Comparison of ENCODE assay signal across 18 cellular contexts in genomic region chr13:43583331-43583730, GRCh38.
A peak's percentile ranks its signal among the peaks of the same experiment; 100 is the strongest.
DNase-seq lines count a peak whose midpoint lies in the region; ATAC-seq and TF ChIP-seq lines count a peak whose summit lies in the region.
"Had no signal": no experiment of that assay in that cellular context is flagged by ENCODE, and none has a peak within 500 bp of the region (broad histone marks: within the 10 kb centered on the region; RNA-seq: fewer than 3 reads in every experiment).

No MANE protein-coding gene starts in this region.

- H3K79me1 ChIP-seq in IMR-90 (ENCODE audit: low read depth in 1 of 2, low read length in 2 of 2): no peaks in the 10 kb centered on the region

- no peak overlapping the region for H2AK9ac ChIP-seq in IMR-90 (replicated peaks; ENCODE audit: low read depth, low read length, poor library complexity)

- in situ Hi-C loops in IMR-90 (cut with MboI; ENCODE audit: low sequenced_read_pairs): no loop called here

- H3K18ac ChIP-seq in IMR-90 (ENCODE audit: low read depth, low read length): no peak overlapping the region

- no CpG with 5 or more reads among the region's 1 CpG for WGBS in IMR-90 (ENCODE audit: extremely low coverage in 2 of 2, insufficient read length in 1 of 2), 2 experiments
- WGBS in smooth muscle cell (ENCODE audit: low lambda C conversion rate): 49% methylated on average over 1 of the region's 1 CpG

- H4K91ac ChIP-seq in IMR-90 (ENCODE audit: insufficient read depth, low read depth, low read length): no peak overlapping the region

- CTCF ChIA-PET in IMR-90 (lab: Yijun Ruan, JAX): no interaction called here

- H3K14ac ChIP-seq in IMR-90 (replicated peaks; ENCODE audit: low read depth, low read length): no peak overlapping the region

- H3K4me3 ChIP-seq in IMR-90 (ENCODE audit: insufficient read depth, low read depth, low read length) (no peak overlapping the region), smooth muscle cell (no peak overlapping the region)
- H3K4me3 ChIP-seq: GM12878, GM23338 had no signal

- dilution Hi-C loops in IMR-90 (cut with HindIII; ENCODE audit: low sequenced_read_pairs, unreplicated experiment): no loop called here

- POLR2A ChIA-PET in IMR-90 (lab: Charles Lee; ENCODE audit: unreplicated experiment): no interaction called here

- H2AK5ac ChIP-seq in IMR-90 (ENCODE audit: low read depth, low read length): no peak overlapping the region

- no peak overlapping the region for H3K4ac ChIP-seq in IMR-90 (ENCODE audit: low read depth, low read length)

- H3K36me3 ChIP-seq in IMR-90 (ENCODE audit: control insufficient read depth, insufficient read depth, low read length) (no peaks in the 10 kb centered on the region), smooth muscle cell (ENCODE audit: low read depth) (no peaks in the 10 kb centered on the region)
- H3K36me3 ChIP-seq: BE2C had no signal

- H4K8ac ChIP-seq in IMR-90 (ENCODE audit: low read depth in 2 of 2, low read length in 2 of 2): no peak overlapping the region

- no peak overlapping the region for H3K56ac ChIP-seq in IMR-90 (ENCODE audit: extremely low read depth, insufficient read depth, low read length)

- H3K9me3 ChIP-seq in IMR-90 (ENCODE audit: control insufficient read depth, insufficient read depth, low read length) (no peaks in the 10 kb centered on the region), smooth muscle cell (replicated peaks; ENCODE audit: low read depth) (no peaks in the 10 kb centered on the region)
- H3K9me3 ChIP-seq: BE2C, Caco-2 had no signal

- peak; percentile 35; the same call in 1 of the 2 replicates for ATAC-seq in IMR-90 (ENCODE audit: low read depth)
- ATAC-seq: GM12878, GM23338, HCT116, HepG2 had no signal

- no peak overlapping the region for H2BK120ac ChIP-seq in IMR-90 (ENCODE audit: low read depth, low read length)

- H3K23ac ChIP-seq in IMR-90 (ENCODE audit: low read depth, low read length): no peak overlapping the region

- H3K27me3 ChIP-seq in IMR-90 (ENCODE audit: control insufficient read depth, insufficient read depth, low read length): no peaks in the 10 kb centered on the region
- H3K27me3 ChIP-seq in smooth muscle cell (ENCODE audit: low read depth): no peaks in the 10 kb centered on the region
- H3K27me3 ChIP-seq: BE2C had no signal

- intact Hi-C loops in IMR-90 (cut with micrococcal nuclease): no loop called here
- intact Hi-C loops in posterior vena cava (cut with DNase I): no loop called here

- H2BK5ac ChIP-seq in IMR-90 (ENCODE audit: low read depth, low read length, poor library complexity, severe bottlenecking): no peak overlapping the region

- TF ChIP-seq RAD21 in IMR-90 (IDR thresholded peaks at IDR 0.05; ENCODE audit: low read length): no peak

- no peak overlapping the region for H3K4me2 ChIP-seq in IMR-90 (ENCODE audit: low read depth, low read length)
- peak overlapping the region; percentile 4 for H3K4me2 ChIP-seq in smooth muscle cell
- H3K4me2 ChIP-seq: GM23338 had no signal

- H3K79me2 ChIP-seq in smooth muscle cell (ENCODE audit: low read depth): no peaks in the 10 kb centered on the region

- DNase-seq in AG08395 (ENCODE audit: low spot score): peak; percentile 8
- DNase-seq in GM03348 (ENCODE audit: low spot score): peak; percentile 25
- DNase-seq in IMR-90: no peak
- DNase-seq in smooth muscle cell (lab: John Stamatoyannopoulos, UW; ENCODE audit: unreplicated experiment): no peak
- no peak for DNase-seq in NCI-H2227 (lab: John Stamatoyannopoulos, UW; ENCODE audit: unreplicated experiment)
- no peak for DNase-seq in posterior vena cava (ENCODE audit: low spot score)
- DNase-seq in RKO (ENCODE audit: low spot score): no peak
- DNase-seq: 8988T; BE2C; C1 segment of cervical spinal cord; Caco-2; CD4-positive, CD25-positive, alpha-beta regulatory T cell; GDM1; KG1 had no signal

- no peak overlapping the region for H2BK20ac ChIP-seq in IMR-90 (ENCODE audit: low read depth, low read length)

- TF ChIP-seq POLR2A in IMR-90 (IDR thresholded peaks at IDR 0.05; ENCODE audit: low read depth, low read length): no peak

- H3K27ac ChIP-seq in IMR-90 (ENCODE audit: insufficient read depth, low read length): no peak overlapping the region
- no peak overlapping the region for H3K27ac ChIP-seq in smooth muscle cell (ENCODE audit: low read depth)

- TF ChIP-seq CTCF in IMR-90 (conservative IDR thresholded peaks at IDR 0.05; ENCODE audit: low read depth, low read length) (no peak), smooth muscle cell (IDR thresholded peaks at IDR 0.05; ENCODE audit: borderline replicate concordance, insufficient read depth, poor library complexity, severe bottlenecking) (no peak)

- H2AFZ ChIP-seq in IMR-90 (replicated peaks; ENCODE audit: low read length, poor library complexity): no peak overlapping the region
- H2AFZ ChIP-seq in smooth muscle cell (ENCODE audit: low read depth): no peak overlapping the region
- H2AFZ ChIP-seq: GM23338 had no signal

- no peaks in the 10 kb centered on the region for H3F3A ChIP-seq in smooth muscle cell (ENCODE audit: low read depth)

- no TSS peak for BruUV-seq in IMR-90 (replicated peaks; lab: Mats Ljungman, UMichigan)

- H3K4me1 ChIP-seq in IMR-90 (ENCODE audit: control insufficient read depth, insufficient read depth, low read length) (no peaks in the 10 kb centered on the region), smooth muscle cell (ENCODE audit: low read depth) (no peaks in the 10 kb centered on the region)
- H3K4me1 ChIP-seq: BE2C had no signal

- H3K9ac ChIP-seq in IMR-90 (ENCODE audit: low read depth, low read length): no peak overlapping the region
- H3K9ac ChIP-seq in smooth muscle cell (ENCODE audit: low read depth): no peak overlapping the region

- H4K20me1 ChIP-seq in IMR-90 (ENCODE audit: insufficient read depth, low read length) (no peaks in the 10 kb centered on the region), smooth muscle cell (ENCODE audit: low read depth) (no peaks in the 10 kb centered on the region)

- no peak overlapping the region for H4K5ac ChIP-seq in IMR-90 (ENCODE audit: low read depth, low read length)

- H2BK15ac ChIP-seq in IMR-90 (ENCODE audit: low read depth, low read length): no peak overlapping the region

- H3K9me1 ChIP-seq in IMR-90 (ENCODE audit: insufficient read depth, low read length): peaks cover 3% of the 10 kb centered on the region; the same call in 1 of the 2 replicates

TF ChIP-seq in IMR-90, 13 proteins besides CTCF, POLR2A, EP300 and RAD21:
- no peak for TF ChIP-seq FOS (IDR thresholded peaks at IDR 0.05; ENCODE audit: low read depth, low read length)
- TF ChIP-seq SMC3 (IDR thresholded peaks at IDR 0.05; ENCODE audit: low read depth, low read length): no peak
- no peak for TF ChIP-seq NFE2L2 (IDR thresholded peaks at IDR 0.05; ENCODE audit: low read depth, low read length)
- no peak for TF ChIP-seq CEBPB (IDR thresholded peaks at IDR 0.05; ENCODE audit: low read depth, low read length)
- TF ChIP-seq RCOR1 (IDR thresholded peaks at IDR 0.05; ENCODE audit: insufficient replicate concordance, low read length): no peak
- no peak for TF ChIP-seq BHLHE40 (IDR thresholded peaks at IDR 0.05; ENCODE audit: low read depth, low read length)
- TF ChIP-seq MAFK (IDR thresholded peaks at IDR 0.05; ENCODE audit: low read depth, low read length): no peak
- no peak for TF ChIP-seq CHD1 (IDR thresholded peaks at IDR 0.05; ENCODE audit: low read depth, low read length)
- TF ChIP-seq USF2 (IDR thresholded peaks at IDR 0.05; ENCODE audit: low read depth, low read length): no peak
- no peak for TF ChIP-seq MAZ (IDR thresholded peaks at IDR 0.05; ENCODE audit: borderline replicate concordance, low read depth, low read length)
- TF ChIP-seq ELK1 (IDR thresholded peaks at IDR 0.05; ENCODE audit: borderline replicate concordance, low read depth, low read length): no peak
- TF ChIP-seq MXI1 (IDR thresholded peaks at IDR 0.05; ENCODE audit: borderline replicate concordance, low read depth, low read length): no peak
- TF ChIP-seq RFX5 (IDR thresholded peaks at IDR 0.05; ENCODE audit: low read depth, low read length): no peak
TF ChIP-seq in IMR-90: peak in this region for 0.

Comparison
In these comparisons a context has a peak if more than half of its experiments do, and no peak if none do; other contexts are left out.
1. DNase-seq: peak in AG08395 (single experiment) and GM03348 (single experiment); none in IMR-90 (single experiment), smooth muscle cell (single experiment), NCI-H2227 (single experiment), posterior vena cava (single experiment) and RKO (single experiment).